20 cellular contexts compared by ENCODE assay signal in the genomic region with DNA sequence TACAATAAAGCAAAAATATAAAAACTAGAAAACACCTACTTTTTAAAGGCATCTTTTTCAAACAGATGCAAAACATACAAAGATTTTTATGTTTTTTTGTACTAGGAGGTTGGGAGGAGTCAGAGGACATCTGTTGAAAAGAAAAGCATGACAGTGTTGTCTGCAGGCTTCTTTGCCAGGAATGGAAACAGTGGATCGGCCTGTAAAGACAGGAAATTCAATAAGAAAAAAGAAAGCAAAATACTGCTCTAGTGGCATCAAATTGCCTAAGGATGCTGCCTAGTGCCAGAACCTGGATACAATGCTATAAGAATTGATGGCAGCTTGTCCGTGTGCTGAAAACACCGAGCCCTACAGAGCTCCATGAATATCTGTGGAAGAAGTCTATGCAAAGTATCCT.
DNase-seq lines count a peak whose midpoint lies in the region; ATAC-seq and TF ChIP-seq lines count a peak whose summit lies in the region.
"Had no signal": no experiment of that assay in that cellular context is flagged by ENCODE, and none has a peak within 500 bp of the region (broad histone marks: within the 10 kb centered on the region; RNA-seq: fewer than 3 reads in every experiment).

No MANE protein-coding gene starts in this region.

- CTCF ChIA-PET in activated CD4-positive, alpha-beta T cell treated with anti-CD3 and anti-CD28 coated beads, Interleukin-2, amount 10 ng/mL, durations not matched to agents 7 days and 5 days (lab: Charles Lee), result no interaction called here

- no peaks in the 10 kb centered on the region for H3K36me3 ChIP-seq in adipocyte (ENCODE audit: control insufficient read depth, insufficient read depth, low read length, severe bottlenecking)
- H3K36me3 ChIP-seq in neuronal stem cell (replicated peaks in 1 of 2; ENCODE audit: control insufficient read depth in 2 of 2, insufficient read depth in 2 of 2, low read length in 2 of 2), result no peaks in the 10 kb centered on the region
- H3K36me3 ChIP-seq: Peyer's patch, tibial artery had no signal

- H2AK5ac ChIP-seq in neuronal stem cell (ENCODE audit: low read depth, low read length), result no peak overlapping the region

- no CpG with 5 or more reads among the region's 3 CpGs for WGBS in neuronal stem cell (ENCODE audit: extremely low coverage in 2 of 2, insufficient read length in 2 of 2, insufficient replicate concordance in 1 of 2), 2 donors

- peaks cover 2% of the 10 kb centered on the region for H3K4me1 Mint-ChIP-seq in activated CD4-positive, alpha-beta T cell treated with anti-CD3 and anti-CD28 coated beads, Interleukin-2, amount 10 ng/mL, durations not matched to agents 7 days and 5 days

- no peak overlapping the region for H2BK12ac ChIP-seq in neuronal stem cell (ENCODE audit: low read length)

- DNase-seq in AG09319 (ENCODE audit: extremely low read depth, low read depth), result peak; percentile 5
- DNase-seq in adipocyte (ENCODE audit: low read depth), result peak; percentile 38
- DNase-seq in fibroblast of pulmonary artery (ENCODE audit: low read depth), result peak; percentile 15
- no peak for DNase-seq in neuronal stem cell (ENCODE audit: low spot score)
- no peak for DNase-seq in activated effector memory CD4-positive, alpha-beta T cell treated with Interleukin-2 at 50 U/mL for 16 hours
- DNase-seq in NCI-H1694 (lab: John Stamatoyannopoulos, UW), result no peak
- no peak for DNase-seq in activated CD4-positive, alpha-beta T cell treated with anti-CD3 and anti-CD28 coated beads, Interleukin-2, amount 10 ng/mL, durations not matched to agents 7 days and 5 days
- DNase-seq: activated CD8-positive, alpha-beta memory T cell treated with anti-CD3 and anti-CD28 coated beads, Interleukin-2, amount 10 ng/mL, durations not matched to agents 7 days and 5 days; CD4-positive, alpha-beta T cell; Kasumi-1; naive B cell; NCI-H146; NCI-H345; Peyer's patch; posterior cingulate gyrus; tibial artery had no signal

- no peak overlapping the region for H3K27ac Mint-ChIP-seq in activated CD4-positive, alpha-beta T cell treated with anti-CD3 and anti-CD28 coated beads, Interleukin-2, amount 10 ng/mL, durations not matched to agents 7 days and 5 days
- H3K27ac Mint-ChIP-seq: activated CD8-positive, alpha-beta memory T cell treated with anti-CD3 and anti-CD28 coated beads, Interleukin-2, amount 10 ng/mL, durations not matched to agents 7 days and 5 days; activated T-helper 17 cell treated with anti-CD3 and anti-CD28 coated beads, Interleukin-2, amount 50 U/mL, for 72 hours; CD4-positive, alpha-beta T cell had no signal

- POLR2A ChIA-PET in activated CD4-positive, alpha-beta T cell treated with anti-CD3 and anti-CD28 coated beads, Interleukin-2, amount 10 ng/mL, durations not matched to agents 7 days and 5 days (lab: Charles Lee), result no interaction called here

- peaks cover 9% of the 10 kb centered on the region for H3K36me3 Mint-ChIP-seq in activated CD4-positive, alpha-beta T cell treated with anti-CD3 and anti-CD28 coated beads, Interleukin-2, amount 10 ng/mL, durations not matched to agents 7 days and 5 days (ENCODE audit: low read depth)

- H3K4me1 ChIP-seq in adipocyte (ENCODE audit: control insufficient read depth, insufficient read depth, low read length) (peaks cover 5% of the 10 kb centered on the region), neuronal stem cell (ENCODE audit: control insufficient read depth in 2 of 2, insufficient read depth in 1 of 2, low read depth in 1 of 2, low read length in 2 of 2) (peaks cover 0 to 6% of the 10 kb centered on the region in 2 donors)
- H3K4me1 ChIP-seq: A549, Peyer's patch had no signal

- no peak overlapping the region for H2BK5ac ChIP-seq in neuronal stem cell (ENCODE audit: low read length)

- H2BK120ac ChIP-seq in neuronal stem cell (ENCODE audit: low read depth, low read length), result no peak overlapping the region

- no peak overlapping the region for H3K18ac ChIP-seq in neuronal stem cell (ENCODE audit: low read length)

- H3K14ac ChIP-seq in neuronal stem cell (ENCODE audit: low read length), result no peak overlapping the region

- H3K27ac ChIP-seq in neuronal stem cell (replicated peaks; ENCODE audit: low read length), result no peak overlapping the region
- H3K27ac ChIP-seq: A549, Peyer's patch, SK-N-MC, tibial artery had no signal

- H3K4me2 ChIP-seq in neuronal stem cell (ENCODE audit: insufficient read depth, low read length, poor library complexity, severe bottlenecking), result no peak overlapping the region
- H3K4me2 ChIP-seq: A549 had no signal

- H4K8ac ChIP-seq in neuronal stem cell (ENCODE audit: low read depth, low read length), result no peak overlapping the region

- no peak overlapping the region for H3K4me3 Mint-ChIP-seq in activated CD4-positive, alpha-beta T cell treated with anti-CD3 and anti-CD28 coated beads, Interleukin-2, amount 10 ng/mL, durations not matched to agents 7 days and 5 days
- H3K4me3 Mint-ChIP-seq: activated CD8-positive, alpha-beta memory T cell treated with anti-CD3 and anti-CD28 coated beads, Interleukin-2, amount 10 ng/mL, durations not matched to agents 7 days and 5 days; activated T-helper 17 cell treated with anti-CD3 and anti-CD28 coated beads, Interleukin-2, amount 50 U/mL, for 72 hours; CD4-positive, alpha-beta T cell; naive B cell had no signal

- no peak overlapping the region for H3K23ac ChIP-seq in neuronal stem cell (ENCODE audit: low read depth, low read length, poor library complexity)

- TF ChIP-seq CTCF in AG09319 (IDR thresholded peaks at IDR 0.05; ENCODE audit: low read depth, low read length), result no peak
- no peak for TF ChIP-seq CTCF in fibroblast of pulmonary artery (IDR thresholded peaks at IDR 0.05; ENCODE audit: low read length, missing control alignments)

- no peaks in the 10 kb centered on the region for H3K27me3 Mint-ChIP-seq in activated CD4-positive, alpha-beta T cell treated with anti-CD3 and anti-CD28 coated beads, Interleukin-2, amount 10 ng/mL, durations not matched to agents 7 days and 5 days
- H3K27me3 Mint-ChIP-seq: activated CD8-positive, alpha-beta memory T cell treated with anti-CD3 and anti-CD28 coated beads, Interleukin-2, amount 10 ng/mL, durations not matched to agents 7 days and 5 days; activated T-helper 17 cell treated with anti-CD3 and anti-CD28 coated beads, Interleukin-2, amount 50 U/mL, for 72 hours; CD4-positive, alpha-beta T cell; naive B cell had no signal

- H3K9ac ChIP-seq in adipocyte (ENCODE audit: low read length) (no peak overlapping the region), neuronal stem cell (ENCODE audit: low read depth, low read length, poor library complexity) (no peak overlapping the region)

- H3K79me1 ChIP-seq in neuronal stem cell (ENCODE audit: low read depth, low read length), result no peaks in the 10 kb centered on the region

- H4K91ac ChIP-seq in neuronal stem cell (ENCODE audit: low read depth, low read length, poor library complexity), result no peak overlapping the region

- H3K4me3 ChIP-seq in adipocyte (ENCODE audit: low read length) (peak overlapping the region; percentile 5), fibroblast of pulmonary artery (replicated peaks; ENCODE audit: low read depth, low read length) (no peak overlapping the region), neuronal stem cell (ENCODE audit: low read length in 2 of 2) (no peak overlapping the region)
- H3K4me3 ChIP-seq: A549, Peyer's patch, SK-N-MC, tibial artery had no signal

- no peak overlapping the region for H2BK15ac ChIP-seq in neuronal stem cell (ENCODE audit: low read length)

- no peak for ATAC-seq in HG02970 (IDR thresholded peaks at IDR 0.05; ENCODE audit: low FRiP score, unreplicated experiment)
- ATAC-seq: A549; activated CD8-positive, alpha-beta memory T cell treated with anti-CD3 and anti-CD28 coated beads, Interleukin-2, amount 10 ng/mL, durations not matched to agents 7 days and 5 days; activated T-helper 17 cell treated with anti-CD3 and anti-CD28 coated beads, Interleukin-2, amount 50 U/mL, for 72 hours had no signal

- no peak overlapping the region for H3K4ac ChIP-seq in neuronal stem cell (ENCODE audit: low read length)

- H3K9me3 ChIP-seq in adipocyte (ENCODE audit: control insufficient read depth, low read length) (no peaks in the 10 kb centered on the region), neuronal stem cell (replicated peaks in 1 of 2; ENCODE audit: control insufficient read depth in 2 of 2, insufficient read depth in 1 of 2, low read depth in 1 of 2, low read length in 2 of 2) (no peaks in the 10 kb centered on the region)
- H3K9me3 ChIP-seq: A549, Peyer's patch, tibial artery had no signal

- H2AFZ ChIP-seq in neuronal stem cell (ENCODE audit: low read length), result peak overlapping the region; percentile 36

- peaks cover 2% of the 10 kb centered on the region for H3K9me3 Mint-ChIP-seq in activated CD4-positive, alpha-beta T cell treated with anti-CD3 and anti-CD28 coated beads, Interleukin-2, amount 10 ng/mL, durations not matched to agents 7 days and 5 days
- H3K9me3 Mint-ChIP-seq: activated T-helper 17 cell treated with anti-CD3 and anti-CD28 coated beads, Interleukin-2, amount 50 U/mL, for 72 hours; CD4-positive, alpha-beta T cell had no signal

- H3K27me3 ChIP-seq in adipocyte (replicated peaks; ENCODE audit: control insufficient read depth, insufficient read depth, low read length) (no peaks in the 10 kb centered on the region), neuronal stem cell (ENCODE audit: control insufficient read depth in 3 of 3, insufficient read depth in 3 of 3, low read depth in 1 of 3, low read length in 3 of 3) (no peaks in the 10 kb centered on the region)
- H3K27me3 ChIP-seq: Peyer's patch, tibial artery had no signal

Comparison
In these comparisons a context has a peak if more than half of its experiments do, and no peak if none do; other contexts are left out.
1. DNase-seq: peak in AG09319 (single experiment), adipocyte (single experiment) and fibroblast of pulmonary artery (single experiment); none in neuronal stem cell (single experiment), activated effector memory CD4-positive, alpha-beta T cell treated with Interleukin-2 at 50 U/mL for 16 hours (single experiment), NCI-H1694 (single experiment) and activated CD4-positive, alpha-beta T cell treated with anti-CD3 and anti-CD28 coated beads, Interleukin-2, amount 10 ng/mL, durations not matched to agents 7 days and 5 days (single experiment).